Comparison of ENCODE assay signal across 8 cellular contexts in genomic region chr10:120456626-120457430, GRCh38. TPM values are rescaled to one million over a fixed set of nuclear protein-coding genes. Genes with fewer than 3 reads are reported as not detected.
A peak's percentile ranks its signal among the peaks of the same experiment; 100 is the strongest.
DNase-seq lines count a peak whose midpoint lies in the region; ATAC-seq and TF ChIP-seq lines count a peak whose summit lies in the region.

Gene PLPP4 (plus strand): TSS chr10:120457227. CDS start chr10:120457306, 79 bp downstream.

- no peaks in the 10 kb centered on the region for H3K9me3 Mint-ChIP-seq in T-cell

- POLR2A ChIA-PET in T-cell (lab: Charles Lee), result no interaction called here

- H3K27ac ChIP-seq in left lung, result no peak within 1 kb of the TSS
- no peak within 1 kb of the TSS for H3K27ac ChIP-seq in stomach smooth muscle (ENCODE audit: low read length)

- no peak for TF ChIP-seq CTCF in left lung (IDR thresholded peaks at IDR 0.05)

- peaks cover 0 to 4% (median 2%) of the 10 kb centered on the region in 3 donors for H3K4me1 Mint-ChIP-seq in T-cell

- H3K4me1 ChIP-seq in left lung, result peaks cover 7 to 15% of the 10 kb centered on the region in 2 donors
- peaks cover 18% of the 10 kb centered on the region for H3K4me1 ChIP-seq in stomach smooth muscle (ENCODE audit: control insufficient read depth, insufficient read depth, low read length)

- H3K36me3 Mint-ChIP-seq in T-cell, result no peaks in the 10 kb centered on the region

- H3K36me3 ChIP-seq in left lung (no peaks in the 10 kb centered on the region), stomach smooth muscle (ENCODE audit: control insufficient read depth in 2 of 2, insufficient read depth in 2 of 2, low read length in 2 of 2) (no peaks in the 10 kb centered on the region)

- H3K9me3 ChIP-seq in left lung (no peaks in the 10 kb centered on the region), stomach smooth muscle (ENCODE audit: control insufficient read depth in 2 of 2, low read length in 2 of 2) (no peaks in the 10 kb centered on the region)

- H3K4me3 Mint-ChIP-seq in T-cell, result peak within 1 kb of the TSS in 1 of 3 donors; percentile 56

- CTCF ChIA-PET in T-cell (lab: Charles Lee), result no interaction called here

- H3K9ac ChIP-seq in stomach smooth muscle (ENCODE audit: low read length in 2 of 2), result peak within 1 kb of the TSS in 1 of 2 donors; percentile 52

- ATAC-seq in GM18498 (IDR thresholded peaks at IDR 0.05; ENCODE audit: unreplicated experiment) (peak; percentile 67), left lung (peak; percentile 77), T-cell (replicated peaks in 1 of 4) (no peak), GM18861 (IDR thresholded peaks at IDR 0.05; ENCODE audit: unreplicated experiment) (no peak)

- intact Hi-C loops in left lung (cut with DNase I), result no loop called here

- peaks cover 30 to 50% of the 10 kb centered on the region in 2 donors for H3K27me3 Mint-ChIP-seq in T-cell

- DNase-seq in NCI-H146 (lab: John Stamatoyannopoulos, UW) (peak; percentile 48), cerebellum (ENCODE audit: low spot score) (peak; percentile 72), left lung (peak in 1 of 2 donors; percentile 70), T-cell (no peak)
- DNase-seq in stimulated activated naive CD4-positive, alpha-beta T cell treated with Interleukin-2 at 50 U/mL for 16 hours (lab: John Stamatoyannopoulos, UW), result no peak

- peak within 1 kb of the TSS; percentile 19 to 25 for H3K4me3 ChIP-seq in left lung
- H3K4me3 ChIP-seq in stomach smooth muscle (ENCODE audit: low read length in 2 of 2), result peak within 1 kb of the TSS; percentile 69 to 70

- H3K27me3 ChIP-seq in left lung (peaks cover 29 to 75% of the 10 kb centered on the region in 2 donors), stomach smooth muscle (ENCODE audit: control insufficient read depth in 1 of 2, insufficient read depth in 2 of 2, low read length in 2 of 2) (peaks cover 12 to 29% of the 10 kb centered on the region in 2 donors)

- H3K27ac Mint-ChIP-seq in T-cell, result no peak within 1 kb of the TSS

RNA-seq across cellular contexts. Expression of gene PLPP4, which starts in this region (rescaled TPM):
- total RNA-seq in cerebellum (27.6 TPM), left lung (under 1 TPM in 1 of 2 donors, not detected in 1; 0.67 TPM), T-cell (not detected)

Comparison
In these comparisons a context has a peak if more than half of its experiments do, and no peak if none do; other contexts are left out.
1. RNA of gene PLPP4 (total RNA-seq): 27.6 TPM in cerebellum (single experiment); 0.67 TPM in left lung and not detected in T-cell; every median in the first group is over 10 times any median in the second.
2. Peak in ATAC-seq and H3K4me3 ChIP-seq in left lung; RNA of the gene not detected or under 1 TPM.
3. DNase-seq: peak in NCI-H146 (single experiment) and cerebellum (single experiment); none in T-cell (0 of 34) and stimulated activated naive CD4-positive, alpha-beta T cell treated with Interleukin-2 at 50 U/mL for 16 hours (single experiment).